26 cellular contexts compared by ENCODE assay signal in genomic region chr15:36784098-36784670, GRCh38.
A peak's percentile ranks its signal among the peaks of the same experiment; 100 is the strongest.
DNase-seq lines count a peak whose midpoint lies in the region; ATAC-seq and TF ChIP-seq lines count a peak whose summit lies in the region.
"Had no signal": no experiment of that assay in that cellular context is flagged by ENCODE, and none has a peak within 500 bp of the region (broad histone marks: within the 10 kb centered on the region; RNA-seq: fewer than 3 reads in every experiment).

No MANE protein-coding gene starts in this region.

- peak overlapping the region in 1 of 4 donors; percentile 15 for H3K27ac ChIP-seq in gastroesophageal sphincter
- H3K27ac ChIP-seq: A549, BLaER1, foreskin keratinocyte, stomach had no signal

- H3K36me3 Mint-ChIP-seq in activated naive CD8-positive, alpha-beta T cell treated with anti-CD3 and anti-CD28 coated beads, Interleukin-2, amount 10 ng/mL, durations not matched to agents 7 days and 5 days: no peaks in the 10 kb centered on the region
- peaks cover 2% of the 10 kb centered on the region for H3K36me3 Mint-ChIP-seq in activated naive CD8-positive, alpha-beta T cell treated with anti-CD3 and anti-CD28 coated beads for 36 hours
- H3K36me3 Mint-ChIP-seq: activated naive CD4-positive, alpha-beta T cell treated with anti-CD3 and anti-CD28 coated beads, Interleukin-2, amount 10 ng/mL, durations not matched to agents 7 days and 5 days had no signal

- H3K36me3 ChIP-seq in gastroesophageal sphincter: no peaks in the 10 kb centered on the region
- H3K36me3 ChIP-seq: BLaER1, stomach had no signal

- POLR2A ChIA-PET in activated naive CD8-positive, alpha-beta T cell treated with anti-CD3 and anti-CD28 coated beads, Interleukin-2, amount 10 ng/mL, durations not matched to agents 7 days and 5 days (lab: Charles Lee): no interaction called here

- TF ChIP-seq EP300 in gastroesophageal sphincter (IDR thresholded peaks at IDR 0.05): no peak

- peaks cover 12% of the 10 kb centered on the region for H3K4me1 Mint-ChIP-seq in activated naive CD8-positive, alpha-beta T cell treated with anti-CD3 and anti-CD28 coated beads, Interleukin-2, amount 10 ng/mL, durations not matched to agents 7 days and 5 days
- peaks cover 12% of the 10 kb centered on the region for H3K4me1 Mint-ChIP-seq in activated naive CD8-positive, alpha-beta T cell treated with anti-CD3 and anti-CD28 coated beads for 36 hours
- H3K4me1 Mint-ChIP-seq: activated naive CD4-positive, alpha-beta T cell treated with anti-CD3 and anti-CD28 coated beads, Interleukin-2, amount 10 ng/mL, durations not matched to agents 7 days and 5 days had no signal

- H3K27me3 ChIP-seq in gastroesophageal sphincter: no peaks in the 10 kb centered on the region
- H3K27me3 ChIP-seq: BLaER1, foreskin keratinocyte, stomach had no signal

- DNase-seq in activated naive CD8-positive, alpha-beta T cell treated with anti-CD3 and anti-CD28 coated beads, Interleukin-2, amount 10 ng/mL, durations not matched to agents 7 days and 5 days: no peak
- DNase-seq in activated naive CD8-positive, alpha-beta T cell treated with anti-CD3 and anti-CD28 coated beads for 36 hours: no peak
- peak; percentile 28 for DNase-seq in NCI-H146 (lab: John Stamatoyannopoulos, UW)
- DNase-seq in pons (ENCODE audit: low spot score): peak; percentile 10
- DNase-seq in AML-193 (lab: John Stamatoyannopoulos, UW): no peak
- no peak for DNase-seq in globus pallidus (ENCODE audit: low spot score)
- DNase-seq in GM13976 (ENCODE audit: low spot score): no peak
- DNase-seq: activated naive CD4-positive, alpha-beta T cell treated with anti-CD3 and anti-CD28 coated beads, Interleukin-2, amount 10 ng/mL, durations not matched to agents 7 days and 5 days; activated T-cell treated with anti-CD3 and anti-CD28 coated beads, Interleukin-2, amount 50 U/mL, for 48 hours; aorta; Calu3; cerebellar nuclear complex; foreskin keratinocyte; hypothalamus; islet precursor cell; NCI-H2171 treated with DMSO at 0.1 percent for 48 hours; NCI-H82; nucleus accumbens; PC-3; retina; SHP77 treated with DMSO at 0.1 percent for 48 hours; stomach; trophoblast cell had no signal

- TF ChIP-seq POLR2A in gastroesophageal sphincter (IDR thresholded peaks at IDR 0.05): no peak

- peak overlapping the region; percentile 52 for H3K4me3 Mint-ChIP-seq in activated naive CD8-positive, alpha-beta T cell treated with anti-CD3 and anti-CD28 coated beads, Interleukin-2, amount 10 ng/mL, durations not matched to agents 7 days and 5 days
- no peak overlapping the region for H3K4me3 Mint-ChIP-seq in activated naive CD8-positive, alpha-beta T cell treated with anti-CD3 and anti-CD28 coated beads for 36 hours
- H3K4me3 Mint-ChIP-seq: activated naive CD4-positive, alpha-beta T cell treated with anti-CD3 and anti-CD28 coated beads, Interleukin-2, amount 10 ng/mL, durations not matched to agents 7 days and 5 days had no signal

- no peak overlapping the region for H3K27ac Mint-ChIP-seq in activated naive CD8-positive, alpha-beta T cell treated with anti-CD3 and anti-CD28 coated beads, Interleukin-2, amount 10 ng/mL, durations not matched to agents 7 days and 5 days
- H3K27ac Mint-ChIP-seq in activated naive CD8-positive, alpha-beta T cell treated with anti-CD3 and anti-CD28 coated beads for 36 hours: no peak overlapping the region
- H3K27ac Mint-ChIP-seq: activated naive CD4-positive, alpha-beta T cell treated with anti-CD3 and anti-CD28 coated beads, Interleukin-2, amount 10 ng/mL, durations not matched to agents 7 days and 5 days had no signal

- peaks cover 0 to 38% (median 3%) of the 10 kb centered on the region in 3 donors for H3K4me1 ChIP-seq in gastroesophageal sphincter
- H3K4me1 ChIP-seq: A549, BLaER1, foreskin keratinocyte had no signal

- no peak for ATAC-seq in activated naive CD8-positive, alpha-beta T cell treated with anti-CD3 and anti-CD28 coated beads, Interleukin-2, amount 10 ng/mL, durations not matched to agents 7 days and 5 days (ENCODE audit: low read depth)
- ATAC-seq in gastroesophageal sphincter: no peak
- ATAC-seq: A549, foreskin keratinocyte, PC-3 had no signal

- H3K9me3 ChIP-seq in gastroesophageal sphincter: no peaks in the 10 kb centered on the region
- H3K9me3 ChIP-seq: A549, BLaER1, stomach had no signal

- in situ Hi-C loops in GM13976 (cut with MboI; ENCODE audit: low sequenced_read_pairs, unreplicated experiment): no loop called here

- WGBS in gastroesophageal sphincter (ENCODE audit: low coverage in 1 of 2), 2 donors: 24 to 40% methylated on average over 4 of the region's 4 CpGs

- H3K27me3 Mint-ChIP-seq in activated naive CD8-positive, alpha-beta T cell treated with anti-CD3 and anti-CD28 coated beads, Interleukin-2, amount 10 ng/mL, durations not matched to agents 7 days and 5 days: no peaks in the 10 kb centered on the region
- no peaks in the 10 kb centered on the region for H3K27me3 Mint-ChIP-seq in activated naive CD8-positive, alpha-beta T cell treated with anti-CD3 and anti-CD28 coated beads for 36 hours
- H3K27me3 Mint-ChIP-seq: activated naive CD4-positive, alpha-beta T cell treated with anti-CD3 and anti-CD28 coated beads, Interleukin-2, amount 10 ng/mL, durations not matched to agents 7 days and 5 days had no signal

- peak overlapping the region; percentile 14 to 21 for H3K4me3 ChIP-seq in gastroesophageal sphincter
- H3K4me3 ChIP-seq: A549, BLaER1 had no signal

- no peak for TF ChIP-seq CTCF in gastroesophageal sphincter (IDR thresholded peaks at IDR 0.05)
- TF ChIP-seq CTCF in GM13976 (IDR thresholded peaks at IDR 0.05; ENCODE audit: borderline replicate concordance, control extremely low read depth, extremely low read depth, insufficient read depth, missing control alignments): no peak

- H3K9me3 Mint-ChIP-seq in activated naive CD8-positive, alpha-beta T cell treated with anti-CD3 and anti-CD28 coated beads, Interleukin-2, amount 10 ng/mL, durations not matched to agents 7 days and 5 days: no peaks in the 10 kb centered on the region
- no peaks in the 10 kb centered on the region for H3K9me3 Mint-ChIP-seq in activated naive CD8-positive, alpha-beta T cell treated with anti-CD3 and anti-CD28 coated beads for 36 hours
- H3K9me3 Mint-ChIP-seq: activated naive CD4-positive, alpha-beta T cell treated with anti-CD3 and anti-CD28 coated beads, Interleukin-2, amount 10 ng/mL, durations not matched to agents 7 days and 5 days had no signal

Comparison
In these comparisons a context has a peak if more than half of its experiments do, and no peak if none do; other contexts are left out.
1. DNase-seq: peak in NCI-H146 (single experiment) and pons (single experiment); none in activated naive CD8-positive, alpha-beta T cell treated with anti-CD3 and anti-CD28 coated beads, Interleukin-2, amount 10 ng/mL, durations not matched to agents 7 days and 5 days (single experiment), activated naive CD8-positive, alpha-beta T cell treated with anti-CD3 and anti-CD28 coated beads for 36 hours (single experiment), AML-193 (0 of 2), globus pallidus (single experiment) and GM13976 (single experiment).